ENCODE assay signal across 8 cellular contexts in genomic region chr11:107859459-107860239, GRCh38. TPM values are rescaled to one million over a fixed set of nuclear protein-coding genes. Genes with fewer than 3 reads are reported as not detected.
DNase-seq lines count a peak whose midpoint lies in the region; ATAC-seq, FAIRE-seq and TF ChIP-seq lines count a peak whose summit lies in the region.

No MANE protein-coding gene starts in this region.

- peak overlapping the region; percentile 95 to 97 for H3K4me3 Mint-ChIP-seq in effector memory CD8-positive, alpha-beta T cell

- TF ChIP-seq EP300 in transverse colon (IDR thresholded peaks at IDR 0.05; ENCODE audit: low read depth): no peak

- WGBS in transverse colon (ENCODE audit: low coverage in 1 of 2), 2 donors: 3 to 4% methylated on average over 11 to 31 of the region's 31 CpGs

- DNase-seq in Ammon's horn (ENCODE audit: low spot score): peak; percentile 20
- DNase-seq in GM19239 (ENCODE audit: insufficient read length, low spot score): no peak
- DNase-seq in NCI-H2029 (lab: John Stamatoyannopoulos, UW): peak; percentile 62
- peak; percentile 29 to 30 for DNase-seq in activated CD4-positive, alpha-beta T cell treated with anti-CD3 and anti-CD28 coated beads for 4 hours
- DNase-seq in effector memory CD8-positive, alpha-beta T cell: peak in 2 of 3 experiments; percentile 2 to 10
- peak; percentile 48 for DNase-seq in mucosa of gallbladder (ENCODE audit: low spot score)
- DNase-seq in transverse colon: peak; percentile 79

- peak overlapping the region; percentile 65 to 79 (median 74) for H3K4me3 ChIP-seq in transverse colon

- no peaks in the 10 kb centered on the region for H3K9me3 Mint-ChIP-seq in effector memory CD8-positive, alpha-beta T cell

- H3K27me3 Mint-ChIP-seq in effector memory CD8-positive, alpha-beta T cell: peaks cover 5 to 9% of the 10 kb centered on the region in 2 donors

- peak; percentile 70 for FAIRE-seq in GM19239 (lab: Jason Lieb, UNC)

- no peaks in the 10 kb centered on the region for H3K27me3 ChIP-seq in transverse colon

- H3K27ac Mint-ChIP-seq in effector memory CD8-positive, alpha-beta T cell: peak overlapping the region; percentile 90 to 92

- no peak for TF ChIP-seq POLR2A in transverse colon (IDR thresholded peaks at IDR 0.05)

- peak overlapping the region; percentile 85 to 89 (median 86) for H3K27ac ChIP-seq in transverse colon

- no peaks in the 10 kb centered on the region for H3K36me3 ChIP-seq in transverse colon

- intact Hi-C loops in transverse colon (cut with DNase I; ENCODE audit: low total_unique reads): no loop called here

- H3K9me3 ChIP-seq in transverse colon: no peaks in the 10 kb centered on the region

- in situ Hi-C loops in transverse colon (cut with MboI; ENCODE audit: low pct_ligation_motif_present in 1 of 4, low pct_unique_long_range_greater_than_20kb in 1 of 4, low sequenced_read_pairs in 3 of 4): no loop called here

- H3K36me3 Mint-ChIP-seq in effector memory CD8-positive, alpha-beta T cell (ENCODE audit: insufficient read depth): peaks cover 19% of the 10 kb centered on the region

- TF ChIP-seq CTCF in transverse colon (IDR thresholded peaks at IDR 0.05): no peak

- ATAC-seq in effector memory CD8-positive, alpha-beta T cell (replicated peaks): no peak
- no peak for ATAC-seq in GM19328 (IDR thresholded peaks at IDR 0.05; ENCODE audit: unreplicated experiment)

- H3K4me1 ChIP-seq in transverse colon: peaks cover 0 to 31% (median 0%) of the 10 kb centered on the region in 4 donors

- peaks cover 25 to 28% of the 10 kb centered on the region in 2 donors for H3K4me1 Mint-ChIP-seq in effector memory CD8-positive, alpha-beta T cell (ENCODE audit: low read depth in 2 of 2)

RNA-seq across cellular contexts. Expression of gene SLC35F2, which starts 1.1 kb away (rescaled TPM):
- total RNA-seq in mucosa of gallbladder: 22.0 TPM
- total RNA-seq in transverse colon: 10 to 100 TPM in 3 of 4 donors, 1 to 10 TPM in 1; 2.2 to 29.2 (median 18.8) TPM
